In genomic region chr5:40833712-40834229, GRCh38 we compare ENCODE assay signal across 8 cellular contexts. TPM values are rescaled to one million over a fixed set of nuclear protein-coding genes. Genes with fewer than 3 reads are reported as not detected.
DNase-seq lines count a peak whose midpoint lies in the region; ATAC-seq, FAIRE-seq and TF ChIP-seq lines count a peak whose summit lies in the region.

No MANE protein-coding gene starts in this region.

- H3K4me1 ChIP-seq in SK-N-SH (ENCODE audit: control insufficient read depth in 1 of 2, insufficient read depth in 2 of 2, low read depth in 1 of 2, low read length in 1 of 2), result peaks cover 13 to 24% of the 10 kb centered on the region in 2 experiments; a peak in 3 of 4 replicates
- peaks cover 29% of the 10 kb centered on the region for H3K4me1 ChIP-seq in keratinocyte (ENCODE audit: control insufficient read depth, extremely low read depth, insufficient read depth, low read length)
- peaks cover 25% of the 10 kb centered on the region for H3K4me1 ChIP-seq in suprapubic skin

- 2% methylated on average over 13 of the region's 13 CpGs for WGBS in SK-N-SH (ENCODE audit: low lambda C conversion rate)
- WGBS in suprapubic skin, result 48% methylated on average over 13 of the region's 13 CpGs

- H3K9me3 ChIP-seq in SK-N-SH (no peaks in the 10 kb centered on the region), keratinocyte (ENCODE audit: control insufficient read depth, low read depth, low read length) (no peaks in the 10 kb centered on the region), suprapubic skin (no peaks in the 10 kb centered on the region)

- CTCF ChIA-PET in SK-N-SH (lab: Yijun Ruan, JAX), result no interaction called here

- TF ChIP-seq EP300 in SK-N-SH (IDR thresholded peaks at IDR 0.05; ENCODE audit: borderline replicate concordance in 1 of 2, low read depth in 1 of 2, low read length in 1 of 2) (no peak), suprapubic skin (IDR thresholded peaks at IDR 0.05) (no peak)

- H3K9me1 ChIP-seq in keratinocyte (ENCODE audit: control insufficient read depth, extremely low read depth, insufficient read depth, low read length), result peaks cover 5% of the 10 kb centered on the region

- no peak for FAIRE-seq in keratinocyte (lab: Jason Lieb, UNC)

- H3K9me3 Mint-ChIP-seq in activated naive CD4-positive, alpha-beta T cell treated with anti-CD3 and anti-CD28 coated beads, Interleukin-2, amount 50 U/mL, for 72 hours, result peaks cover 0 to 4% of the 10 kb centered on the region in 2 donors

- H3K4me2 ChIP-seq in SK-N-SH, result peak overlapping the region; percentile 88
- H3K4me2 ChIP-seq in keratinocyte (ENCODE audit: control insufficient read depth, extremely low read depth, insufficient read depth, low read depth, low read length), result peak overlapping the region; percentile 95

- ATAC-seq in SK-N-SH treated with all-trans-retinoic acid at 6 μM for 48 hours (no peak), HG03280 (IDR thresholded peaks at IDR 0.05; ENCODE audit: unreplicated experiment) (no peak)
- no peak for ATAC-seq in activated naive CD4-positive, alpha-beta T cell treated with anti-CD3 and anti-CD28 coated beads, Interleukin-2, amount 50 U/mL, for 72 hours

- H3K27ac Mint-ChIP-seq in activated naive CD4-positive, alpha-beta T cell treated with anti-CD3 and anti-CD28 coated beads, Interleukin-2, amount 50 U/mL, for 72 hours, result peak overlapping the region; percentile 98 to 100

- peak overlapping the region; percentile 96 to 97; a peak in 3 of 4 replicates for H3K27ac ChIP-seq in SK-N-SH (ENCODE audit: low read depth in 2 of 2, low read length in 1 of 2)
- peak overlapping the region; percentile 95 for H3K27ac ChIP-seq in keratinocyte (ENCODE audit: control insufficient read depth, insufficient read depth, low read length)
- H3K27ac ChIP-seq in suprapubic skin, result peak overlapping the region; percentile 99

- H3K36me3 ChIP-seq in SK-N-SH (replicated peaks in 1 of 2; ENCODE audit: control insufficient read depth in 1 of 2, insufficient read depth in 2 of 2, low read length in 1 of 2) (peaks cover 51 to 54% of the 10 kb centered on the region in 2 experiments), keratinocyte (ENCODE audit: control insufficient read depth in 2 of 2, extremely low read depth in 1 of 2, insufficient read depth in 2 of 2, low read length in 2 of 2) (peaks cover 32 to 53% of the 10 kb centered on the region in 2 experiments), suprapubic skin (peaks cover 52% of the 10 kb centered on the region)

- no peak for TF ChIP-seq RAD21 in SK-N-SH (IDR thresholded peaks at IDR 0.05; ENCODE audit: low read length)

- no peaks in the 10 kb centered on the region for H3K9me2 ChIP-seq in SK-N-SH

- peaks cover 53% of the 10 kb centered on the region for H4K20me1 ChIP-seq in SK-N-SH (ENCODE audit: insufficient read depth)
- peaks cover 33% of the 10 kb centered on the region for H4K20me1 ChIP-seq in keratinocyte (ENCODE audit: control insufficient read depth, extremely low read depth, insufficient read depth, low read length)

- peaks cover 64 to 69% of the 10 kb centered on the region in 2 donors for H3K36me3 Mint-ChIP-seq in activated naive CD4-positive, alpha-beta T cell treated with anti-CD3 and anti-CD28 coated beads, Interleukin-2, amount 50 U/mL, for 72 hours

- dilution Hi-C loops in keratinocyte (cut with MboI; ENCODE audit: extremely low pct_ligation_motif_present, low sequenced_read_pairs), result no loop called here

- H3K4me3 ChIP-seq in SK-N-SH (ENCODE audit: low read depth in 2 of 2, low read length in 1 of 2) (peak overlapping the region; percentile 81 to 87), keratinocyte (ENCODE audit: control insufficient read depth in 2 of 3, extremely low read depth in 1 of 3, insufficient read depth in 2 of 3, low read depth in 1 of 3, low read length in 3 of 3) (peak overlapping the region; percentile 67 to 95 (median 83)), suprapubic skin (peak overlapping the region; percentile 67)

- POLR2A ChIA-PET in SK-N-SH (lab: Yijun Ruan, JAX), result interaction anchor here (1.7 to 3.4 kb wide), 2 partner anchors 31 to 35 kb away, joined by 3 to 23 read pairs; partner anchors contain the start of gene PRKAA1

- no peak for TF ChIP-seq POLR2A in suprapubic skin (IDR thresholded peaks at IDR 0.05)

- DNase-seq in SK-N-SH (no peak), keratinocyte (ENCODE audit: low read depth, low spot score) (no peak), suprapubic skin (ENCODE audit: low spot score in 2 of 2) (no peak), NCI-H1694 treated with DMSO at 0.1 percent for 48 hours (lab: John Stamatoyannopoulos, UW) (no peak), SW480 (ENCODE audit: low spot score) (no peak)
- no peak for DNase-seq in activated naive CD4-positive, alpha-beta T cell treated with anti-CD3 and anti-CD28 coated beads, Interleukin-2, amount 50 U/mL, for 72 hours (ENCODE audit: low spot score in 2 of 2)

- H3K79me2 ChIP-seq in SK-N-SH (ENCODE audit: insufficient read depth) (peaks cover 56% of the 10 kb centered on the region), keratinocyte (ENCODE audit: control insufficient read depth, insufficient read depth, low read length) (peaks cover 57% of the 10 kb centered on the region)

- peaks cover 50% of the 10 kb centered on the region for H3F3A ChIP-seq in SK-N-SH (replicated peaks; ENCODE audit: insufficient read depth)

- peak overlapping the region; percentile 99 for H3K9ac ChIP-seq in SK-N-SH
- peak overlapping the region; percentile 99 for H3K9ac ChIP-seq in keratinocyte (ENCODE audit: control insufficient read depth, extremely low read depth, insufficient read depth, low read length)

- no peak overlapping the region for H2AFZ ChIP-seq in SK-N-SH (ENCODE audit: low read depth)
- H2AFZ ChIP-seq in keratinocyte (ENCODE audit: control insufficient read depth, low read length), result no peak overlapping the region

- no peak for TF ChIP-seq CTCF in SK-N-SH (IDR thresholded peaks at IDR 0.05)
- TF ChIP-seq CTCF in keratinocyte (optimal IDR thresholded peaks at IDR 0.05 in 1 of 3, IDR thresholded peaks at IDR 0.05 in 1 of 3, conservative IDR thresholded peaks at IDR 0.05 in 1 of 3; ENCODE audit: extremely low read depth in 1 of 3, insufficient read depth in 2 of 3, low read length in 3 of 3), result no peak
- no peak for TF ChIP-seq CTCF in suprapubic skin (IDR thresholded peaks at IDR 0.05)

- H3K27me3 ChIP-seq in SK-N-SH (ENCODE audit: insufficient read depth) (no peaks in the 10 kb centered on the region), keratinocyte (ENCODE audit: control insufficient read depth, extremely low read depth, insufficient read depth, low read length) (no peaks in the 10 kb centered on the region), suprapubic skin (no peaks in the 10 kb centered on the region)

TF ChIP-seq in SK-N-SH, 30 proteins besides CTCF, POLR2A, EP300 and RAD21 (continues in another document):
- no peak for TF ChIP-seq CHD2 (IDR thresholded peaks at IDR 0.05; ENCODE audit: low read length, partially characterized antibody)
- no peak; the same call in 1 of the 2 replicates for TF ChIP-seq POLR2AphosphoS5 (IDR thresholded peaks at IDR 0.05; ENCODE audit: low read depth, low read length)

TF ChIP-seq in SK-N-SH treated with all-trans-retinoic acid at 6 μM for 48 hours, 23 proteins besides CTCF, POLR2A, EP300 and RAD21 (continues in another document):
- TF ChIP-seq RARB (CRISPR knock-in tag; IDR thresholded peaks at IDR 0.05), result no peak
- no peak for TF ChIP-seq ZC3H10 (CRISPR knock-in tag; IDR thresholded peaks at IDR 0.05)
- TF ChIP-seq ZNF70 (CRISPR knock-in tag; IDR thresholded peaks at IDR 0.05), result no peak

RNA-seq across cellular contexts. Expression of gene RPL37, which starts 1.3 kb away (rescaled TPM):
- 297 and 465 TPM in 2 replicates for polyA plus RNA-seq in SK-N-SH (2012; rRNA removed)
- 477 and 1,130 TPM in 2 replicates for polyA plus RNA-seq in SK-N-SH (2012; cell fraction: cytosol; rRNA removed)
- 230 and 235 TPM in 2 replicates for polyA plus RNA-seq in SK-N-SH (2012; cell fraction: nucleus; rRNA removed)
- 1,000 to 10,000 TPM; 1,805 to 1,969 TPM for total RNA-seq in activated naive CD4-positive, alpha-beta T cell treated with anti-CD3 and anti-CD28 coated beads, Interleukin-2, amount 50 U/mL, for 72 hours
- 987 to 3,530 TPM (median 3,448 TPM) in 3 replicates for polyA plus RNA-seq in keratinocyte
- 1,351 TPM for polyA plus RNA-seq in keratinocyte (2011; ENCODE audit: low read depth)
- 1,961 and 2,087 TPM in 2 replicates for polyA plus RNA-seq in keratinocyte (2011; cell fraction: cytosol; rRNA removed)
- 352 and 410 TPM in 2 replicates for polyA plus RNA-seq in keratinocyte (2011; cell fraction: nucleus; rRNA removed)
- 2,787 and 3,051 TPM in 2 replicates for polyA plus RNA-seq in keratinocyte (2012; ENCODE audit: low replicate concordance)
- polyA minus RNA-seq in keratinocyte, result 360 to 2,042 TPM (median 1,647 TPM) in 3 replicates
- polyA minus RNA-seq in keratinocyte (2011; cell fraction: cytosol; rRNA and poly(A)+ RNA removed), result 1,240 TPM
- 120 and 211 TPM in 2 replicates for polyA minus RNA-seq in keratinocyte (2011; cell fraction: nucleus; rRNA and poly(A)+ RNA removed)
- total RNA-seq in suprapubic skin, result 100 to 1,000 TPM; 242 to 737 (median 403) TPM

RNA-seq across cellular contexts. Expression of gene CARD6, which starts 7.4 kb away (rescaled TPM):
- polyA plus RNA-seq in SK-N-SH (2012; rRNA removed) (0.03 TPM in 2 replicates), keratinocyte (4.3 to 5.1 TPM (median 4.4 TPM) in 3 replicates)
- polyA plus RNA-seq in SK-N-SH (2012; cell fraction: cytosol; rRNA removed), result 0.04 and 0.05 TPM in 2 replicates
- 0.04 TPM in 2 replicates for polyA plus RNA-seq in SK-N-SH (2012; cell fraction: nucleus; rRNA removed)
- 1 to 10 TPM; 2.2 to 2.8 TPM for total RNA-seq in activated naive CD4-positive, alpha-beta T cell treated with anti-CD3 and anti-CD28 coated beads, Interleukin-2, amount 50 U/mL, for 72 hours
- 2.7 TPM for polyA plus RNA-seq in keratinocyte (2011; ENCODE audit: low read depth)
- 2.8 and 4.7 TPM in 2 replicates for polyA plus RNA-seq in keratinocyte (2011; cell fraction: cytosol; rRNA removed)
- polyA plus RNA-seq in keratinocyte (2011; cell fraction: nucleus; rRNA removed), result 6.0 and 7.4 TPM in 2 replicates
- 1.3 and 3.4 TPM in 2 replicates for polyA plus RNA-seq in keratinocyte (2012; ENCODE audit: low replicate concordance)
- polyA minus RNA-seq in keratinocyte, result 1.1 to 6.1 TPM (median 4.6 TPM) in 3 replicates
- polyA minus RNA-seq in keratinocyte (2011; cell fraction: cytosol; rRNA and poly(A)+ RNA removed), result 4.0 TPM
- 3.3 and 6.1 TPM in 2 replicates for polyA minus RNA-seq in keratinocyte (2011; cell fraction: nucleus; rRNA and poly(A)+ RNA removed)
- 1 to 10 TPM; 3.9 to 8.7 (median 7.3) TPM for total RNA-seq in suprapubic skin

RNA-seq across cellular contexts. Expression of gene PRKAA1, which starts 35.6 kb away (rescaled TPM):
- polyA plus RNA-seq in SK-N-SH (2012; rRNA removed) (23.2 and 34.4 TPM in 2 replicates), keratinocyte (25.0 to 59.3 TPM (median 44.2 TPM) in 3 replicates)
- 24.4 and 27.7 TPM in 2 replicates for polyA plus RNA-seq in SK-N-SH (2012; cell fraction: cytosol; rRNA removed)
- 63.9 and 115 TPM in 2 replicates for polyA plus RNA-seq in SK-N-SH (2012; cell fraction: nucleus; rRNA removed)
- total RNA-seq in activated naive CD4-positive, alpha-beta T cell treated with anti-CD3 and anti-CD28 coated beads, Interleukin-2, amount 50 U/mL, for 72 hours, result 10 to 100 TPM; 48.2 to 50.0 TPM
- 16.9 TPM for polyA plus RNA-seq in keratinocyte (2011; ENCODE audit: low read depth)
- 23.3 and 50.9 TPM in 2 replicates for polyA plus RNA-seq in keratinocyte (2011; cell fraction: cytosol; rRNA removed)
- polyA plus RNA-seq in keratinocyte (2011; cell fraction: nucleus; rRNA removed), result 59.3 and 79.7 TPM in 2 replicates
- 21.4 and 67.3 TPM in 2 replicates for polyA plus RNA-seq in keratinocyte (2012; ENCODE audit: low replicate concordance)
- polyA minus RNA-seq in keratinocyte, result 11.7 to 63.0 TPM (median 21.5 TPM) in 3 replicates
- 50.5 TPM for polyA minus RNA-seq in keratinocyte (2011; cell fraction: cytosol; rRNA and poly(A)+ RNA removed)
- 42.9 and 70.4 TPM in 2 replicates for polyA minus RNA-seq in keratinocyte (2011; cell fraction: nucleus; rRNA and poly(A)+ RNA removed)
- 100 to 1,000 TPM in 1 of 4 donors, 10 to 100 TPM in 3; 37.8 to 118 (median 53.5) TPM for total RNA-seq in suprapubic skin
